9 cellular contexts compared by ENCODE assay signal in the genomic region with DNA sequence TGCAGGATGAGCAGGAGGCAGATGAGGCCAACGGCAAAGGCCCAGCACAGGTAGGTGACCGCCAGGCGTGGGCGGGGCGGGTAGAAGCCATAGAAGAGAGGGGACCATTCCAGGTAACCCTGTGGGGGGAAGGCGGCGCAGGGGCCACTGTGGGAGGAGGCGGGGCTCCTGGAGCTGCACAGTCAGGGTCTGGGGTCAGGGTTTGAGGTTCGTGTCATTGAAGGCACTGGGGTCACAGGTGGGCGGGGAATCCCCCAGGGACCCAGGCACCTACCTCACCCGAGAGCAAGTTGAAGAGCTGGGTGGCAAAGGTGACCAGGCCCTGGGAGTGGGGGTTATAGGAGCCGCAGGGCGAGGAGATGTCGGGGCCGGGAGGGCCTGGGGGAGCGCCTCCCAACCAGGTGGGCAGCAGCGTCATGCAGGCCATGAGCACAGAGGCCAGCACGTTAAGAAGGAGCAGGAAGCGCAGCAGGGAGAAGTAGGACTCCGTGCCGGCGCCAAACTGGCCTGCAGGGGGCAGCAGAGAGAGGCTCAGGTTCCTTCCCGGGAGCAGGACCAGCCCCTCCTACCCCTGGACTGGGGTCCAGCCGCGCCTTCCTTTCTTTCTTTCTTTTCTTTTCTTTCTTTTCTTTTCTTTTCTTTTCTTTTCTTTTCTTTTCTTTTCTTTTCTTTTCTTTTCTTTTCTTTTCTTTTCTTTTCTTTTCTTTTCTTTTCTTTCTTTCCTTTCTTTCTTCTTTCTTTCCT. TPM values are rescaled to one million over a fixed set of nuclear protein-coding genes. Genes with fewer than 3 reads are reported as not detected.
DNase-seq lines count a peak whose midpoint lies in the region; ATAC-seq, FAIRE-seq and TF ChIP-seq lines count a peak whose summit lies in the region.
"Had no signal": no experiment of that assay in that cellular context is flagged by ENCODE, and none has a peak within 500 bp of the region (broad histone marks: within the 10 kb centered on the region; RNA-seq: fewer than 3 reads in every experiment).

No MANE protein-coding gene starts in this region.

- no peak overlapping the region for H4K5ac ChIP-seq in H1 (ENCODE audit: insufficient read length, low read depth, low read length)

- no peak overlapping the region for H4K91ac ChIP-seq in H1 (replicated peaks; ENCODE audit: insufficient read length, low read length)

- peak; percentile 91 for ATAC-seq in activated CD8-positive, alpha-beta memory T cell treated with anti-CD3 and anti-CD28 coated beads, Interleukin-2, amount 10 ng/mL, durations not matched to agents 7 days and 5 days
- ATAC-seq in mucosa of descending colon = peak; percentile 72
- no peak for ATAC-seq in GM18511 (IDR thresholded peaks at IDR 0.05; ENCODE audit: unreplicated experiment)

- peaks cover 8% of the 10 kb centered on the region for H3K27me3 Mint-ChIP-seq in activated CD8-positive, alpha-beta memory T cell treated with anti-CD3 and anti-CD28 coated beads, Interleukin-2, amount 10 ng/mL, durations not matched to agents 7 days and 5 days

- peak overlapping the region; percentile 50; the same call in 1 of the 2 replicates for H2BK12ac ChIP-seq in H1 (ENCODE audit: low read depth, low read length)

- no peaks in the 10 kb centered on the region for H3K36me3 Mint-ChIP-seq in activated CD8-positive, alpha-beta memory T cell treated with anti-CD3 and anti-CD28 coated beads, Interleukin-2, amount 10 ng/mL, durations not matched to agents 7 days and 5 days

- H3F3A ChIP-seq in OCI-LY1 (ENCODE audit: insufficient read depth, low read length) = no peaks in the 10 kb centered on the region

- H3K36me3 ChIP-seq in OCI-LY1 (ENCODE audit: insufficient read depth, low read length) (no peaks in the 10 kb centered on the region; the same call in 1 of the 2 replicates), H1 (ENCODE audit: control insufficient read depth in 2 of 4, insufficient read depth in 4 of 4, low read length in 3 of 4) (no peaks in the 10 kb centered on the region), mucosa of descending colon (ENCODE audit: low read depth) (no peaks in the 10 kb centered on the region)

- peaks cover 3% of the 10 kb centered on the region for H3K4me1 ChIP-seq in OCI-LY1 (ENCODE audit: insufficient read depth, low read length, severe bottlenecking)
- peaks cover 0 to 10% (median 6%) of the 10 kb centered on the region in 4 experiments; a peak in 6 of 7 replicates for H3K4me1 ChIP-seq in H1 (replicated peaks in 1 of 4; ENCODE audit: control insufficient read depth in 3 of 4, insufficient read depth in 4 of 4, low read length in 3 of 4)
- H3K4me1 ChIP-seq in mucosa of descending colon (ENCODE audit: low read depth) = peaks cover 19% of the 10 kb centered on the region

- intact Hi-C loops in mucosa of descending colon (cut with DNase I, micrococcal nuclease) = loop anchor here (5.0 kb wide), 1 partner anchor 64 kb away; no protein-coding TSS in a partner anchor

- no peak overlapping the region for H3K4ac ChIP-seq in H1 (replicated peaks; ENCODE audit: insufficient read length, low read depth, low read length)

- no peak overlapping the region for H2BK5ac ChIP-seq in H1 (ENCODE audit: low read depth, low read length)

- H3K18ac ChIP-seq in H1 (ENCODE audit: extremely low read depth, low read length) = no peak overlapping the region

- no peaks in the 10 kb centered on the region; the same call in 1 of the 2 replicates for H3K27me3 ChIP-seq in OCI-LY1 (ENCODE audit: insufficient read depth, low read length)
- peaks cover 0 to 7% (median 4%) of the 10 kb centered on the region in 4 experiments; a peak in 4 of 7 replicates for H3K27me3 ChIP-seq in H1 (replicated peaks in 1 of 4; ENCODE audit: control insufficient read depth in 3 of 4, extremely low read depth in 1 of 4, insufficient read depth in 3 of 4, low read length in 3 of 4)

- no peak overlapping the region for H3K23ac ChIP-seq in H1 (ENCODE audit: insufficient read length)

- H2BK15ac ChIP-seq in H1 (ENCODE audit: low read length) = 0 out of 2 replicates have a peak overlapping the region, but pooled peaks have one; percentile 16

- H3K4me3 ChIP-seq in OCI-LY1 (ENCODE audit: low read depth, low read length, poor library complexity, severe bottlenecking) (no peak overlapping the region), H1 (ENCODE audit: extremely low read depth in 1 of 4, insufficient read depth in 2 of 4, low read depth in 3 of 4, low read length in 4 of 4) (peak overlapping the region in 2 of 4 experiments; percentile 5 to 34; a peak in 2 of 8 replicates), mucosa of descending colon (no peak overlapping the region)

- no peak overlapping the region for H2AK5ac ChIP-seq in H1 (ENCODE audit: low read depth, low read length)

- CTCF ChIA-PET in activated CD8-positive, alpha-beta memory T cell treated with anti-CD3 and anti-CD28 coated beads, Interleukin-2, amount 10 ng/mL, durations not matched to agents 7 days and 5 days (lab: Charles Lee) = interaction anchor here (0.8 to 3.1 kb wide), 11 partner anchors 9 to 98 kb away, joined by 3 to 15 read pairs (median 7); partner anchors contain the start of genes LENG1 and MBOAT7
- CTCF ChIA-PET in H1 (lab: Charles Lee; ENCODE audit: partially characterized antibody) = interaction anchor here (0.8 to 1.2 kb wide), 4 partner anchors 11 to 223 kb away, joined by 3 to 5 read pairs (median 4); partner anchors contain the start of gene MBOAT7

- H3K4me1 Mint-ChIP-seq in activated CD8-positive, alpha-beta memory T cell treated with anti-CD3 and anti-CD28 coated beads, Interleukin-2, amount 10 ng/mL, durations not matched to agents 7 days and 5 days = peaks cover 13% of the 10 kb centered on the region

- TF ChIP-seq RAD21 in H1 (IDR thresholded peaks at IDR 0.05 in 1 of 2, conservative IDR thresholded peaks at IDR 0.05 in 1 of 2; ENCODE audit: low read depth in 2 of 2, low read length in 2 of 2) = peak; percentile 57

- H3K56ac ChIP-seq in H1 (replicated peaks; ENCODE audit: insufficient read length, low read depth, low read length) = no peak overlapping the region

- no peak for TF ChIP-seq EP300 in H1 (IDR thresholded peaks at IDR 0.05; ENCODE audit: borderline replicate concordance in 1 of 2, low read depth in 2 of 2, low read length in 2 of 2)

- no peak overlapping the region for H2AFZ ChIP-seq in OCI-LY1 (ENCODE audit: low read length)
- no peak overlapping the region for H2AFZ ChIP-seq in H1 (ENCODE audit: low read length)

- H2BK20ac ChIP-seq in H1 (ENCODE audit: low read length) = no peak overlapping the region

- H3K9ac ChIP-seq in OCI-LY1 (ENCODE audit: low read length) = no peak overlapping the region
- no peak overlapping the region for H3K9ac ChIP-seq in H1 (replicated peaks in 1 of 4; ENCODE audit: extremely low read depth in 1 of 4, low read depth in 3 of 4, low read length in 3 of 4)

- no peaks in the 10 kb centered on the region for H3K79me1 ChIP-seq in H1 (ENCODE audit: low read depth, low read length)

- H4K20me1 ChIP-seq in OCI-LY1 (ENCODE audit: insufficient read depth, low read length) (no peaks in the 10 kb centered on the region), H1 (replicated peaks in 1 of 2; ENCODE audit: control insufficient read depth in 1 of 2, insufficient read depth in 2 of 2, low read length in 2 of 2) (peaks cover 0 to 4% of the 10 kb centered on the region in 2 experiments)

- H3K4me3 Mint-ChIP-seq in activated CD8-positive, alpha-beta memory T cell treated with anti-CD3 and anti-CD28 coated beads, Interleukin-2, amount 10 ng/mL, durations not matched to agents 7 days and 5 days = no peak overlapping the region

- no peak overlapping the region for H3K27ac ChIP-seq in OCI-LY1 (ENCODE audit: low read depth, low read length, poor library complexity, severe bottlenecking)
- H3K27ac ChIP-seq in H1 (ENCODE audit: low read depth, low read length) = no peak overlapping the region
- H3K27ac ChIP-seq: epithelial cell of prostate had no signal

- H3K79me2 ChIP-seq in OCI-LY1 (ENCODE audit: insufficient read depth, low read length) = no peaks in the 10 kb centered on the region
- H3K79me2 ChIP-seq in H1 (ENCODE audit: control insufficient read depth in 1 of 2, insufficient read depth in 2 of 2, low read length in 2 of 2) = no peaks in the 10 kb centered on the region

- FAIRE-seq in H1 (lab: Jason Lieb, UNC) = no peak

- H3K14ac ChIP-seq in H1 (ENCODE audit: insufficient read length) = no peak overlapping the region

- POLR2A ChIA-PET in H1 (lab: Charles Lee; ENCODE audit: partially characterized antibody) = interaction anchor here (1.7 to 3.5 kb wide), 2 partner anchors 18 to 40 kb away, joined by 3 to 11 read pairs; no protein-coding TSS in a partner anchor

- no peak overlapping the region for H4K8ac ChIP-seq in H1 (ENCODE audit: extremely low read depth, insufficient read depth, low read length)

- DNase-seq in EL (peak; percentile 83), HuH-7 (ENCODE audit: low spot score) (peak; percentile 91), H1 (ENCODE audit: low read depth in 1 of 2, low spot score in 2 of 2) (peak in 1 of 2 experiments; percentile 100), mucosa of descending colon (peak; percentile 93 to 99 (median 97))
- DNase-seq in activated CD8-positive, alpha-beta memory T cell treated with anti-CD3 and anti-CD28 coated beads, Interleukin-2, amount 10 ng/mL, durations not matched to agents 7 days and 5 days = peak; percentile 92
- peak; percentile 99 for DNase-seq in stimulated activated CD8-positive, alpha-beta memory T cell treated with anti-CD3 and anti-CD28 coated beads, Interleukin-4, amount 100 ng/mL, for 48 hours

- peaks cover 5% of the 10 kb centered on the region; the same call in 1 of the 2 replicates for H3K23me2 ChIP-seq in H1 (ENCODE audit: low read depth, low read length)

- H3K27ac Mint-ChIP-seq in activated CD8-positive, alpha-beta memory T cell treated with anti-CD3 and anti-CD28 coated beads, Interleukin-2, amount 10 ng/mL, durations not matched to agents 7 days and 5 days = no peak overlapping the region

- no peaks in the 10 kb centered on the region for H3K9me3 ChIP-seq in OCI-LY1 (ENCODE audit: low read length)
- no peaks in the 10 kb centered on the region for H3K9me3 ChIP-seq in H1 (ENCODE audit: insufficient read depth in 2 of 2, low read depth in 1 of 2, low read length in 1 of 2)
- no peaks in the 10 kb centered on the region for H3K9me3 ChIP-seq in mucosa of descending colon

- H3K9me3 Mint-ChIP-seq in activated CD8-positive, alpha-beta memory T cell treated with anti-CD3 and anti-CD28 coated beads, Interleukin-2, amount 10 ng/mL, durations not matched to agents 7 days and 5 days (ENCODE audit: low read depth) = no peaks in the 10 kb centered on the region

- TF ChIP-seq CTCF in OCI-LY1 (IDR thresholded peaks at IDR 0.05; ENCODE audit: low read length) (peak; percentile 65), H1 (IDR thresholded peaks at IDR 0.05; ENCODE audit: control extremely low read depth in 1 of 3, insufficient read depth in 1 of 3, low read depth in 1 of 3, low read length in 3 of 3) (peak; percentile 81 to 92 (median 91)), mucosa of descending colon (IDR thresholded peaks at IDR 0.05) (peak; percentile 96)

- TF ChIP-seq POLR2A in H1 (IDR thresholded peaks at IDR 0.05; ENCODE audit: control extremely low read depth in 1 of 2, low read depth in 2 of 2, low read length in 2 of 2) = no peak

- 52% methylated on average over 16 of the region's 25 CpGs; no CpG with 5 or more reads in 1 of the 2 experiments for WGBS in H1 (ENCODE audit: extremely low coverage in 1 of 2, insufficient coverage in 1 of 2, insufficient read length in 1 of 2, insufficient replicate concordance in 2 of 2, low coverage in 1 of 2, low lambda C conversion rate in 2 of 2, missing lambda C conversion rate in 1 of 2), 2 experiments

- H3K4me2 ChIP-seq in OCI-LY1 (ENCODE audit: low read length) (no peak overlapping the region), H1 (ENCODE audit: insufficient read depth in 1 of 2, low read depth in 2 of 2, low read length in 2 of 2) (peak overlapping the region in 1 of 2 experiments; percentile 64; a peak in 3 of 4 replicates)

- no peaks in the 10 kb centered on the region for H3K9me2 ChIP-seq in OCI-LY1 (ENCODE audit: low read depth, low read length)

- H2BK120ac ChIP-seq in H1 (replicated peaks; ENCODE audit: low read depth, low read length) = no peak overlapping the region

RNA-seq across cellular contexts. Expression of gene TMC4, which starts 4.6 kb away (rescaled TPM):
- 1 to 10 TPM in 1 of 2 experiments, under 1 TPM in 1; 0.89 to 1.3 TPM for total RNA-seq in activated CD8-positive, alpha-beta memory T cell treated with anti-CD3 and anti-CD28 coated beads, Interleukin-2, amount 10 ng/mL, durations not matched to agents 7 days and 5 days
- total RNA-seq in H1 (2021; fragmentation: NEBNext Ultra II Directional; extraction: Animal tissue kit (Norgen Biotek cat#: 25700)) = 5.5 and 6.8 TPM in 2 replicates
- polyA plus RNA-seq in H1 (2011; rRNA removed) = 6.3 and 12.8 TPM in 2 replicates
- polyA plus RNA-seq in H1 (2011; cell fraction: cytosol; rRNA removed) = 4.3 TPM
- 15.9 TPM for polyA plus RNA-seq in H1 (2011; cell fraction: nucleus; rRNA removed)
- 6.0 to 13.0 TPM (median 9.6 TPM) in 4 replicates for polyA plus RNA-seq in H1 (2012, experiment 1 of 2)
- 4.5 TPM for polyA plus RNA-seq in H1 (2012, experiment 2 of 2)
- 4.2 TPM for polyA plus RNA-seq in H1 (2013, experiment 1 of 2)
- 5.4 TPM for polyA plus RNA-seq in H1 (2013, experiment 2 of 2)
- polyA minus RNA-seq in H1 (2011; rRNA and poly(A)+ RNA removed) = 0.57 and 0.85 TPM in 2 replicates
- not detected for polyA minus RNA-seq in H1 (2011; cell fraction: cytosol; rRNA and poly(A)+ RNA removed)
- 2.9 TPM for polyA minus RNA-seq in H1 (2011; cell fraction: nucleus; rRNA and poly(A)+ RNA removed)
- total RNA-seq in mucosa of descending colon = 100 to 1,000 TPM; 107 to 276 (median 178) TPM

RNA-seq across cellular contexts. Expression of gene LENG1, which starts 8.8 kb away (rescaled TPM):
- 1 to 10 TPM; 8.0 to 8.6 TPM for total RNA-seq in activated CD8-positive, alpha-beta memory T cell treated with anti-CD3 and anti-CD28 coated beads, Interleukin-2, amount 10 ng/mL, durations not matched to agents 7 days and 5 days
- 4.4 and 4.6 TPM in 2 replicates for total RNA-seq in H1 (2021; fragmentation: NEBNext Ultra II Directional; extraction: Animal tissue kit (Norgen Biotek cat#: 25700))
- 1.2 and 1.5 TPM in 2 replicates for polyA plus RNA-seq in H1 (2011; rRNA removed)
- polyA plus RNA-seq in H1 (2011; cell fraction: cytosol; rRNA removed) = 2.4 TPM
- polyA plus RNA-seq in H1 (2011; cell fraction: nucleus; rRNA removed) = 2.1 TPM
- polyA plus RNA-seq in H1 (2012, experiment 1 of 2) = 3.9 to 5.0 TPM (median 4.4 TPM) in 4 replicates
- polyA plus RNA-seq in H1 (2012, experiment 2 of 2) = 2.5 TPM
- polyA plus RNA-seq in H1 (2013, experiment 1 of 2) = 4.3 TPM
- polyA plus RNA-seq in H1 (2013, experiment 2 of 2) = 4.5 TPM
- polyA minus RNA-seq in H1 (2011; rRNA and poly(A)+ RNA removed) = 0.10 and 0.25 TPM in 2 replicates
- 0.95 TPM for polyA minus RNA-seq in H1 (2011; cell fraction: cytosol; rRNA and poly(A)+ RNA removed)
- 1.6 TPM for polyA minus RNA-seq in H1 (2011; cell fraction: nucleus; rRNA and poly(A)+ RNA removed)
- total RNA-seq in mucosa of descending colon = 10 to 100 TPM in 1 of 3 donors, 1 to 10 TPM in 2; 7.5 to 10.8 (median 8.0) TPM

RNA-seq across cellular contexts. Expression of gene MBOAT7, which starts 21.0 kb away (rescaled TPM):
- total RNA-seq in activated CD8-positive, alpha-beta memory T cell treated with anti-CD3 and anti-CD28 coated beads, Interleukin-2, amount 10 ng/mL, durations not matched to agents 7 days and 5 days = 10 to 100 TPM; 54.7 to 76.3 TPM
- total RNA-seq in H1 (2021; fragmentation: NEBNext Ultra II Directional; extraction: Animal tissue kit (Norgen Biotek cat#: 25700)) = 90.9 and 103 TPM in 2 replicates
- polyA plus RNA-seq in H1 (2011; rRNA removed) = 85.5 and 147 TPM in 2 replicates
- polyA plus RNA-seq in H1 (2011; cell fraction: cytosol; rRNA removed) = 55.1 TPM
- 111 TPM for polyA plus RNA-seq in H1 (2011; cell fraction: nucleus; rRNA removed)
- polyA plus RNA-seq in H1 (2012, experiment 1 of 2) = 67.8 to 94.5 TPM (median 90.7 TPM) in 4 replicates
- 98.0 TPM for polyA plus RNA-seq in H1 (2012, experiment 2 of 2)
- 186 TPM for polyA plus RNA-seq in H1 (2013, experiment 1 of 2)
- 198 TPM for polyA plus RNA-seq in H1 (2013, experiment 2 of 2)
- 25.7 and 31.5 TPM in 2 replicates for polyA minus RNA-seq in H1 (2011; rRNA and poly(A)+ RNA removed)
- 60.0 TPM for polyA minus RNA-seq in H1 (2011; cell fraction: cytosol; rRNA and poly(A)+ RNA removed)
- polyA minus RNA-seq in H1 (2011; cell fraction: nucleus; rRNA and poly(A)+ RNA removed) = 54.3 TPM
- 100 to 1,000 TPM in 2 of 3 donors, 10 to 100 TPM in 1; 79.9 to 176 (median 113) TPM for total RNA-seq in mucosa of descending colon

RNA-seq across cellular contexts. Expression of gene TSEN34, which starts 22.8 kb away (rescaled TPM):
- total RNA-seq in activated CD8-positive, alpha-beta memory T cell treated with anti-CD3 and anti-CD28 coated beads, Interleukin-2, amount 10 ng/mL, durations not matched to agents 7 days and 5 days = 10 to 100 TPM; 11.4 to 13.5 TPM
- total RNA-seq in H1 (2021; fragmentation: NEBNext Ultra II Directional; extraction: Animal tissue kit (Norgen Biotek cat#: 25700)) = 22.5 and 24.2 TPM in 2 replicates
- polyA plus RNA-seq in H1 (2011; rRNA removed) = 52.3 and 55.4 TPM in 2 replicates
- polyA plus RNA-seq in H1 (2011; cell fraction: cytosol; rRNA removed) = 35.5 TPM
- polyA plus RNA-seq in H1 (2011; cell fraction: nucleus; rRNA removed) = 34.2 TPM
- 10.7 to 23.5 TPM (median 21.4 TPM) in 4 replicates for polyA plus RNA-seq in H1 (2012, experiment 1 of 2)
- 30.6 TPM for polyA plus RNA-seq in H1 (2012, experiment 2 of 2)
- polyA plus RNA-seq in H1 (2013, experiment 1 of 2) = 23.3 TPM
- polyA plus RNA-seq in H1 (2013, experiment 2 of 2) = 23.9 TPM
- polyA minus RNA-seq in H1 (2011; rRNA and poly(A)+ RNA removed) = 9.1 and 15.3 TPM in 2 replicates
- 14.9 TPM for polyA minus RNA-seq in H1 (2011; cell fraction: cytosol; rRNA and poly(A)+ RNA removed)
- 13.4 TPM for polyA minus RNA-seq in H1 (2011; cell fraction: nucleus; rRNA and poly(A)+ RNA removed)
- total RNA-seq in mucosa of descending colon = 10 to 100 TPM; 35.0 to 40.3 (median 35.2) TPM

RNA-seq across cellular contexts. Expression of gene CNOT3, which starts 30.8 kb away (rescaled TPM):
- total RNA-seq in activated CD8-positive, alpha-beta memory T cell treated with anti-CD3 and anti-CD28 coated beads, Interleukin-2, amount 10 ng/mL, durations not matched to agents 7 days and 5 days = 10 to 100 TPM; 67.5 to 83.1 TPM
- 82.9 and 86.4 TPM in 2 replicates for total RNA-seq in H1 (2021; fragmentation: NEBNext Ultra II Directional; extraction: Animal tissue kit (Norgen Biotek cat#: 25700))
- polyA plus RNA-seq in H1 (2011; rRNA removed) = 21.2 and 44.0 TPM in 2 replicates
- 21.1 TPM for polyA plus RNA-seq in H1 (2011; cell fraction: cytosol; rRNA removed)
- 40.7 TPM for polyA plus RNA-seq in H1 (2011; cell fraction: nucleus; rRNA removed)
- 58.4 to 80.0 TPM (median 76.9 TPM) in 4 replicates for polyA plus RNA-seq in H1 (2012, experiment 1 of 2)
- 81.1 TPM for polyA plus RNA-seq in H1 (2012, experiment 2 of 2)
- polyA plus RNA-seq in H1 (2013, experiment 1 of 2) = 59.8 TPM
- 58.6 TPM for polyA plus RNA-seq in H1 (2013, experiment 2 of 2)
- 17.1 and 29.0 TPM in 2 replicates for polyA minus RNA-seq in H1 (2011; rRNA and poly(A)+ RNA removed)
- polyA minus RNA-seq in H1 (2011; cell fraction: cytosol; rRNA and poly(A)+ RNA removed) = 47.1 TPM
- 17.9 TPM for polyA minus RNA-seq in H1 (2011; cell fraction: nucleus; rRNA and poly(A)+ RNA removed)
- total RNA-seq in mucosa of descending colon = 10 to 100 TPM; 42.4 to 47.9 (median 43.7) TPM

Comparison
In these comparisons a context has a peak if more than half of its experiments do, and no peak if none do; other contexts are left out.
1. RNA of gene TMC4, which starts 4.6 kb away (total RNA-seq): 107 to 276 TPM in mucosa of descending colon; 5.5 to 6.8 TPM in H1 and 0.89 to 1.3 TPM in activated CD8-positive, alpha-beta memory T cell treated with anti-CD3 and anti-CD28 coated beads, Interleukin-2, amount 10 ng/mL, durations not matched to agents 7 days and 5 days; every median in the first group is over 10 times any median in the second.
2. Peak in every context shown above with its lines, with median percentiles within 50 percentile points of each other: CTCF ChIP-seq.